1 cellular context compared by ENCODE assay signal in the genomic region with DNA sequence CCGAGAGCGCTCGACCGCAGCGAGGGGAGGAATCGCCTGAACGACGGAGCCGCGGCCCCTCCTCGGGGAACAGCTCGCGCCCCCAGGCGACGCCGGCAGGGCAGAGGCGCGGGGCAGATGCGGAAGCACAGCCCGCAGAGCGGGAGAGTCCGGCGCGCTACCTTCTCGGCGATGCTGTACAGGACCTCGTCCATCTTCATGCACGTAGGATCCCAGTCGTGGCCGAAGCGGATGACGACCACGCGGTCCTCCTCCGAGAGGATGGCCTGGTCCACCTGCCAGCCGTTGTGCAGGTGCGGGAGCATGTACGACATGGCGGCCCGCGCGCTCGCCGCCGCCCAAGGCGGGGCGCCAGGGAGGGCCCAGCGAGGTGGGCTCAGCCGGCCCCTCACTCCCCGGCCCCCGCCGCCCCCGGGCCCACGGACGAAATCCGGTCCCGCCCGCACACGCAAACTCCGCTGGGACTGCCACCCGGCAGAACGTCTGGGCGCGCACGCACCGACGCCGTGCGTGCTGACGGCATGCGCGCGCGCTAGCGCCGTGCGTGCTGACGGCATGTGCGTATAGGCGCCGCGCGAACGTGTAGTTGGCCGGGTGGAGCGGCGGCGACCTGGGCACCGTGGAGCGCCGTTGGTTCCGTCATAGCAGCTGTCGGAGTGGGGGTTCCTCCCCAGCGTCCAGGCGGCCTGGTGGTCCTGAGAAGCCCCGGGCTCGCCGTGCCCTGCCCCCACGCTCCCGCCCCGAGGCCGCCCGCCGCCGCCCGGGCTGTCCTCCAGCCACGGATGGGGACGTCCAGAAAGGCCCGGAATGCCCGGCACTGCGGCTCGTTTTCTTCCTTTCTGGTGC.
TF ChIP-seq lines count a peak whose summit lies in the region.

A gene with protein sequence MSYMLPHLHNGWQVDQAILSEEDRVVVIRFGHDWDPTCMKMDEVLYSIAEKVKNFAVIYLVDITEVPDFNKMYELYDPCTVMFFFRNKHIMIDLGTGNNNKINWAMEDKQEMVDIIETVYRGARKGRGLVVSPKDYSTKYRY (minus strand): TSS at position 485 of the 846 bp plus-strand sequence. CDS start 171 bp downstream, at position 314.

TF ChIP-seq in HepG2, 621 proteins besides CTCF, POLR2A, EP300 and RAD21 (continued from another document and continues in another):
- TF ChIP-seq ETV5 (CRISPR knock-in tag; IDR thresholded peaks at IDR 0.05; ENCODE audit: borderline replicate concordance) (peak; percentile 39; the same call in 1 of the 2 replicates), ZNF841 (CRISPR knock-in tag; IDR thresholded peaks at IDR 0.05; ENCODE audit: borderline replicate concordance) (peak; percentile 27; the same call in 1 of the 2 replicates), TSC22D2 (CRISPR knock-in tag; IDR thresholded peaks at IDR 0.05; ENCODE audit: borderline replicate concordance) (no peak), ZNF761 (CRISPR knock-in tag; conservative IDR thresholded peaks at IDR 0.05) (peak; percentile 51; the same call in 1 of the 2 replicates), CEBPB (IDR thresholded peaks at IDR 0.05; ENCODE audit: borderline replicate concordance, low read depth, low read length) (no peak), ZZZ3 (CRISPR knock-in tag; IDR thresholded peaks at IDR 0.05; ENCODE audit: borderline replicate concordance) (peak; percentile 85; the same call in 1 of the 2 replicates), KDM2A (CRISPR knock-in tag; IDR thresholded peaks at IDR 0.05; ENCODE audit: borderline replicate concordance, low read depth) (peak; percentile 94), ZNF253 (CRISPR knock-in tag; IDR thresholded peaks at IDR 0.05; ENCODE audit: borderline replicate concordance) (no peak), TARDBP (CRISPR knock-in tag; IDR thresholded peaks at IDR 0.05) (peak; percentile 66), HOXA5 (CRISPR knock-in tag; IDR thresholded peaks at IDR 0.05) (peak; percentile 63), ZC3H4 (CRISPR knock-in tag; IDR thresholded peaks at IDR 0.05; ENCODE audit: borderline replicate concordance) (no peak), BCL6 (CRISPR knock-in tag; IDR thresholded peaks at IDR 0.05) (no peak), ELF1 (CRISPR knock-in tag; IDR thresholded peaks at IDR 0.05) (peak; percentile 76), ZNF383 (CRISPR knock-in tag; IDR thresholded peaks at IDR 0.05; ENCODE audit: borderline replicate concordance) (0 out of 2 replicates have a peak, but pooled peaks have one; percentile 43), HDAC2 (CRISPR knock-in tag; IDR thresholded peaks at IDR 0.05) (peak; percentile 49), ZNF749 (CRISPR knock-in tag; IDR thresholded peaks at IDR 0.05; ENCODE audit: borderline replicate concordance) (peak; percentile 79; the same call in 1 of the 2 replicates), NFYB (CRISPR knock-in tag; IDR thresholded peaks at IDR 0.05) (peak; percentile 24; the same call in 1 of the 2 replicates), ETV6 (CRISPR knock-in tag; conservative IDR thresholded peaks at IDR 0.05) (peak; percentile 73; the same call in 1 of the 2 replicates), EEA1 (CRISPR knock-in tag; IDR thresholded peaks at IDR 0.05; ENCODE audit: borderline replicate concordance) (0 out of 2 replicates have a peak, but pooled peaks have one; percentile 53), ZNF235 (CRISPR knock-in tag; IDR thresholded peaks at IDR 0.05; ENCODE audit: borderline replicate concordance) (0 out of 2 replicates have a peak, but pooled peaks have one; percentile 72), ZNF263 (CRISPR knock-in tag; IDR thresholded peaks at IDR 0.05) (peak; percentile 73)
- TF ChIP-seq, protein P1, sequence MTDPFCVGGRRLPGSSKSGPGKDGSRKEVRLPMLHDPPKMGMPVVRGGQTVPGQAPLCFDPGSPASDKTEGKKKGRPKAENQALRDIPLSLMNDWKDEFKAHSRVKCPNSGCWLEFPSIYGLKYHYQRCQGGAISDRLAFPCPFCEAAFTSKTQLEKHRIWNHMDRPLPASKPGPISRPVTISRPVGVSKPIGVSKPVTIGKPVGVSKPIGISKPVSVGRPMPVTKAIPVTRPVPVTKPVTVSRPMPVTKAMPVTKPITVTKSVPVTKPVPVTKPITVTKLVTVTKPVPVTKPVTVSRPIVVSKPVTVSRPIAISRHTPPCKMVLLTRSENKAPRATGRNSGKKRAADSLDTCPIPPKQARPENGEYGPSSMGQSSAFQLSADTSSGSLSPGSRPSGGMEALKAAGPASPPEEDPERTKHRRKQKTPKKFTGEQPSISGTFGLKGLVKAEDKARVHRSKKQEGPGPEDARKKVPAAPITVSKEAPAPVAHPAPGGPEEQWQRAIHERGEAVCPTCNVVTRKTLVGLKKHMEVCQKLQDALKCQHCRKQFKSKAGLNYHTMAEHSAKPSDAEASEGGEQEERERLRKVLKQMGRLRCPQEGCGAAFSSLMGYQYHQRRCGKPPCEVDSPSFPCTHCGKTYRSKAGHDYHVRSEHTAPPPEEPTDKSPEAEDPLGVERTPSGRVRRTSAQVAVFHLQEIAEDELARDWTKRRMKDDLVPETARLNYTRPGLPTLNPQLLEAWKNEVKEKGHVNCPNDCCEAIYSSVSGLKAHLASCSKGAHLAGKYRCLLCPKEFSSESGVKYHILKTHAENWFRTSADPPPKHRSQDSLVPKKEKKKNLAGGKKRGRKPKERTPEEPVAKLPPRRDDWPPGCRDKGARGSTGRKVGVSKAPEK (CRISPR knock-in tag; IDR thresholded peaks at IDR 0.05; ENCODE audit: borderline replicate concordance): peak; percentile 67; the same call in 1 of the 2 replicates
- TF ChIP-seq, protein P2, sequence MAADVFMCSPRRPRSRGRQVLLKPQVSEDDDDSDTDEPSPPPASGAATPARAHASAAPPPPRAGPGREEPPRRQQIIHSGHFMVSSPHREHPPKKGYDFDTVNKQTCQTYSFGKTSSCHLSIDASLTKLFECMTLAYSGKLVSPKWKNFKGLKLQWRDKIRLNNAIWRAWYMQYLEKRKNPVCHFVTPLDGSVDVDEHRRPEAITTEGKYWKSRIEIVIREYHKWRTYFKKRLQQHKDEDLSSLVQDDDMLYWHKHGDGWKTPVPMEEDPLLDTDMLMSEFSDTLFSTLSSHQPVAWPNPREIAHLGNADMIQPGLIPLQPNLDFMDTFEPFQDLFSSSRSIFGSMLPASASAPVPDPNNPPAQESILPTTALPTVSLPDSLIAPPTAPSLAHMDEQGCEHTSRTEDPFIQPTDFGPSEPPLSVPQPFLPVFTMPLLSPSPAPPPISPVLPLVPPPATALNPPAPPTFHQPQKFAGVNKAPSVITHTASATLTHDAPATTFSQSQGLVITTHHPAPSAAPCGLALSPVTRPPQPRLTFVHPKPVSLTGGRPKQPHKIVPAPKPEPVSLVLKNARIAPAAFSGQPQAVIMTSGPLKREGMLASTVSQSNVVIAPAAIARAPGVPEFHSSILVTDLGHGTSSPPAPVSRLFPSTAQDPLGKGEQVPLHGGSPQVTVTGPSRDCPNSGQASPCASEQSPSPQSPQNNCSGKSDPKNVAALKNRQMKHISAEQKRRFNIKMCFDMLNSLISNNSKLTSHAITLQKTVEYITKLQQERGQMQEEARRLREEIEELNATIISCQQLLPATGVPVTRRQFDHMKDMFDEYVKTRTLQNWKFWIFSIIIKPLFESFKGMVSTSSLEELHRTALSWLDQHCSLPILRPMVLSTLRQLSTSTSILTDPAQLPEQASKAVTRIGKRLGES (CRISPR knock-in tag; IDR thresholded peaks at IDR 0.05; ENCODE audit: borderline replicate concordance): peak; percentile 37; the same call in 1 of the 2 replicates
- TF ChIP-seq, protein P3, sequence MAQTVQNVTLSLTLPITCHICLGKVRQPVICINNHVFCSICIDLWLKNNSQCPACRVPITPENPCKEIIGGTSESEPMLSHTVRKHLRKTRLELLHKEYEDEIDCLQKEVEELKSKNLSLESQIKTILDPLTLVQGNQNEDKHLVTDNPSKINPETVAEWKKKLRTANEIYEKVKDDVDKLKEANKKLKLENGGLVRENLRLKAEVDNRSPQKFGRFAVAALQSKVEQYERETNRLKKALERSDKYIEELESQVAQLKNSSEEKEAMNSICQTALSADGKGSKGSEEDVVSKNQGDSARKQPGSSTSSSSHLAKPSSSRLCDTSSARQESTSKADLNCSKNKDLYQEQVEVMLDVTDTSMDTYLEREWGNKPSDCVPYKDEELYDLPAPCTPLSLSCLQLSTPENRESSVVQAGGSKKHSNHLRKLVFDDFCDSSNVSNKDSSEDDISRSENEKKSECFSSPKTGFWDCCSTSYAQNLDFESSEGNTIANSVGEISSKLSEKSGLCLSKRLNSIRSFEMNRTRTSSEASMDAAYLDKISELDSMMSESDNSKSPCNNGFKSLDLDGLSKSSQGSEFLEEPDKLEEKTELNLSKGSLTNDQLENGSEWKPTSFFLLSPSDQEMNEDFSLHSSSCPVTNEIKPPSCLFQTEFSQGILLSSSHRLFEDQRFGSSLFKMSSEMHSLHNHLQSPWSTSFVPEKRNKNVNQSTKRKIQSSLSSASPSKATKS (CRISPR knock-in tag; IDR thresholded peaks at IDR 0.05): peak; percentile 32; the same call in 1 of the 2 replicates
- TF ChIP-seq, protein P4, sequence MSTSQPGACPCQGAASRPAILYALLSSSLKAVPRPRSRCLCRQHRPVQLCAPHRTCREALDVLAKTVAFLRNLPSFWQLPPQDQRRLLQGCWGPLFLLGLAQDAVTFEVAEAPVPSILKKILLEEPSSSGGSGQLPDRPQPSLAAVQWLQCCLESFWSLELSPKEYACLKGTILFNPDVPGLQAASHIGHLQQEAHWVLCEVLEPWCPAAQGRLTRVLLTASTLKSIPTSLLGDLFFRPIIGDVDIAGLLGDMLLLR (CRISPR knock-in tag; IDR thresholded peaks at IDR 0.05): peak; percentile 43; the same call in 1 of the 2 replicates
- TF ChIP-seq, protein P5, sequence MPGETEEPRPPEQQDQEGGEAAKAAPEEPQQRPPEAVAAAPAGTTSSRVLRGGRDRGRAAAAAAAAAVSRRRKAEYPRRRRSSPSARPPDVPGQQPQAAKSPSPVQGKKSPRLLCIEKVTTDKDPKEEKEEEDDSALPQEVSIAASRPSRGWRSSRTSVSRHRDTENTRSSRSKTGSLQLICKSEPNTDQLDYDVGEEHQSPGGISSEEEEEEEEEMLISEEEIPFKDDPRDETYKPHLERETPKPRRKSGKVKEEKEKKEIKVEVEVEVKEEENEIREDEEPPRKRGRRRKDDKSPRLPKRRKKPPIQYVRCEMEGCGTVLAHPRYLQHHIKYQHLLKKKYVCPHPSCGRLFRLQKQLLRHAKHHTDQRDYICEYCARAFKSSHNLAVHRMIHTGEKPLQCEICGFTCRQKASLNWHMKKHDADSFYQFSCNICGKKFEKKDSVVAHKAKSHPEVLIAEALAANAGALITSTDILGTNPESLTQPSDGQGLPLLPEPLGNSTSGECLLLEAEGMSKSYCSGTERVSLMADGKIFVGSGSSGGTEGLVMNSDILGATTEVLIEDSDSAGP (CRISPR knock-in tag; IDR thresholded peaks at IDR 0.05; ENCODE audit: borderline replicate concordance): peak; percentile 83
- TF ChIP-seq, protein P6, sequence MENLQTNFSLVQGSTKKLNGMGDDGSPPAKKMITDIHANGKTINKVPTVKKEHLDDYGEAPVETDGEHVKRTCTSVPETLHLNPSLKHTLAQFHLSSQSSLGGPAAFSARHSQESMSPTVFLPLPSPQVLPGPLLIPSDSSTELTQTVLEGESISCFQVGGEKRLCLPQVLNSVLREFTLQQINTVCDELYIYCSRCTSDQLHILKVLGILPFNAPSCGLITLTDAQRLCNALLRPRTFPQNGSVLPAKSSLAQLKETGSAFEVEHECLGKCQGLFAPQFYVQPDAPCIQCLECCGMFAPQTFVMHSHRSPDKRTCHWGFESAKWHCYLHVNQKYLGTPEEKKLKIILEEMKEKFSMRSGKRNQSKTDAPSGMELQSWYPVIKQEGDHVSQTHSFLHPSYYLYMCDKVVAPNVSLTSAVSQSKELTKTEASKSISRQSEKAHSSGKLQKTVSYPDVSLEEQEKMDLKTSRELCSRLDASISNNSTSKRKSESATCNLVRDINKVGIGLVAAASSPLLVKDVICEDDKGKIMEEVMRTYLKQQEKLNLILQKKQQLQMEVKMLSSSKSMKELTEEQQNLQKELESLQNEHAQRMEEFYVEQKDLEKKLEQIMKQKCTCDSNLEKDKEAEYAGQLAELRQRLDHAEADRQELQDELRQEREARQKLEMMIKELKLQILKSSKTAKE (CRISPR knock-in tag; IDR thresholded peaks at IDR 0.05; ENCODE audit: borderline replicate concordance): 0 out of 2 replicates have a peak, but pooled peaks have one; percentile 6
- TF ChIP-seq, protein P7, sequence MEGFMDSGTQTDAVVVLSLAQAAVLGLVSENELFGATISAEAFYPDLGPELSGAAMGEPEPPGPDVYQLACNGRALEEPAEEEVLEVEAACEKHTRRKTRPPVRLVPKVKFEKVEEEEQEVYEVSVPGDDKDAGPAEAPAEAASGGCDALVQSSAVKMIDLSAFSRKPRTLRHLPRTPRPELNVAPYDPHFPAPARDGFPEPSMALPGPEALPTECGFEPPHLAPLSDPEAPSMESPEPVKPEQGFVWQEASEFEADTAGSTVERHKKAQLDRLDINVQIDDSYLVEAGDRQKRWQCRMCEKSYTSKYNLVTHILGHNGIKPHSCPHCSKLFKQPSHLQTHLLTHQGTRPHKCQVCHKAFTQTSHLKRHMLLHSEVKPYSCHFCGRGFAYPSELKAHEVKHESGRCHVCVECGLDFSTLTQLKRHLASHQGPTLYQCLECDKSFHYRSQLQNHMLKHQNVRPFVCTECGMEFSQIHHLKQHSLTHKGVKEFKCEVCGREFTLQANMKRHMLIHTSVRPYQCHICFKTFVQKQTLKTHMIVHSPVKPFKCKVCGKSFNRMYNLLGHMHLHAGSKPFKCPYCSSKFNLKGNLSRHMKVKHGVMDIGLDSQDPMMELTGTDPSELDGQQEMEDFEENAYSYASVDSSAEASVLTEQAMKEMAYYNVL (CRISPR knock-in tag; IDR thresholded peaks at IDR 0.05; ENCODE audit: borderline replicate concordance): peak; percentile 76; the same call in 1 of the 2 replicates
- TF ChIP-seq, protein P8, sequence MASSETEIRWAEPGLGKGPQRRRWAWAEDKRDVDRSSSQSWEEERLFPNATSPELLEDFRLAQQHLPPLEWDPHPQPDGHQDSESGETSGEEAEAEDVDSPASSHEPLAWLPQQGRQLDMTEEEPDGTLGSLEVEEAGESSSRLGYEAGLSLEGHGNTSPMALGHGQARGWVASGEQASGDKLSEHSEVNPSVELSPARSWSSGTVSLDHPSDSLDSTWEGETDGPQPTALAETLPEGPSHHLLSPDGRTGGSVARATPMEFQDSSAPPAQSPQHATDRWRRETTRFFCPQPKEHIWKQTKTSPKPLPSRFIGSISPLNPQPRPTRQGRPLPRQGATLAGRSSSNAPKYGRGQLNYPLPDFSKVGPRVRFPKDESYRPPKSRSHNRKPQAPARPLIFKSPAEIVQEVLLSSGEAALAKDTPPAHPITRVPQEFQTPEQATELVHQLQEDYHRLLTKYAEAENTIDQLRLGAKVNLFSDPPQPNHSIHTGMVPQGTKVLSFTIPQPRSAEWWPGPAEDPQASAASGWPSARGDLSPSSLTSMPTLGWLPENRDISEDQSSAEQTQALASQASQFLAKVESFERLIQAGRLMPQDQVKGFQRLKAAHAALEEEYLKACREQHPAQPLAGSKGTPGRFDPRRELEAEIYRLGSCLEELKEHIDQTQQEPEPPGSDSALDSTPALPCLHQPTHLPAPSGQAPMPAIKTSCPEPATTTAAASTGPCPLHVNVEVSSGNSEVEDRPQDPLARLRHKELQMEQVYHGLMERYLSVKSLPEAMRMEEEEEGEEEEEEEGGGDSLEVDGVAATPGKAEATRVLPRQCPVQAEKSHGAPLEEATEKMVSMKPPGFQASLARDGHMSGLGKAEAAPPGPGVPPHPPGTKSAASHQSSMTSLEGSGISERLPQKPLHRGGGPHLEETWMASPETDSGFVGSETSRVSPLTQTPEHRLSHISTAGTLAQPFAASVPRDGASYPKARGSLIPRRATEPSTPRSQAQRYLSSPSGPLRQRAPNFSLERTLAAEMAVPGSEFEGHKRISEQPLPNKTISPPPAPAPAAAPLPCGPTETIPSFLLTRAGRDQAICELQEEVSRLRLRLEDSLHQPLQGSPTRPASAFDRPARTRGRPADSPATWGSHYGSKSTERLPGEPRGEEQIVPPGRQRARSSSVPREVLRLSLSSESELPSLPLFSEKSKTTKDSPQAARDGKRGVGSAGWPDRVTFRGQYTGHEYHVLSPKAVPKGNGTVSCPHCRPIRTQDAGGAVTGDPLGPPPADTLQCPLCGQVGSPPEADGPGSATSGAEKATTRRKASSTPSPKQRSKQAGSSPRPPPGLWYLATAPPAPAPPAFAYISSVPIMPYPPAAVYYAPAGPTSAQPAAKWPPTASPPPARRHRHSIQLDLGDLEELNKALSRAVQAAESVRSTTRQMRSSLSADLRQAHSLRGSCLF (CRISPR knock-in tag; IDR thresholded peaks at IDR 0.05; ENCODE audit: borderline replicate concordance): no peak
